8 cellular contexts compared by ENCODE assay signal in the genomic region with DNA sequence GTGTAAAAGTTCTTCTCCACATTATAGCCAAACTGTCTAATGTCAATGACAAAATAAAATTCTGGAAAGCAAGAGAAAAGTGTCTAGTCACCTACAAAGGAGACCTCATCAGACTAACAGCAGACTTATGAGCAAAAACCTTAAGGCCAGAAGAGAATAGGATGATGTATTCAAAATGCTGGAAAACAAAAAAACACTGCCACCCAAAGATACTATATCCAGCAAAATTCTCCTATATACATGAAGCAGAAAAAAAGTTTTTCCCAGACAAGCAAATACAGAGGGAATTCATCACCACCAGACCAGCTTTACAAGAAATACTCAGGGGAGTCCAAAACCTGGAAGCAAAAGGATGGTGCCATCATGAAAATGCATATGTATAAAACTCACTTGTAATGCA.
"Had no signal": no experiment of that assay in that cellular context is flagged by ENCODE, and none has a peak within 500 bp of the region (broad histone marks: within the 10 kb centered on the region; RNA-seq: fewer than 3 reads in every experiment).

No MANE protein-coding gene starts in this region.

- H3K4me1 ChIP-seq: HAP-1 had no signal

- H3K9ac ChIP-seq: GM23248 had no signal

- H3K36me3 ChIP-seq: HAP-1 had no signal

- FAIRE-seq: HTR-8/SVneo had no signal

- ATAC-seq: HCT116 had no signal

- H3K4me3 ChIP-seq: GM23248, HAP-1 had no signal

- H2AFZ ChIP-seq: GM23248 had no signal

- DNase-seq: GM23248, GOT3, H7, IMR-90, KBM-7 had no signal

- H3K27ac ChIP-seq: GM23248 had no signal
